Comparison of ENCODE assay signal across 9 cellular contexts in the genomic region with DNA sequence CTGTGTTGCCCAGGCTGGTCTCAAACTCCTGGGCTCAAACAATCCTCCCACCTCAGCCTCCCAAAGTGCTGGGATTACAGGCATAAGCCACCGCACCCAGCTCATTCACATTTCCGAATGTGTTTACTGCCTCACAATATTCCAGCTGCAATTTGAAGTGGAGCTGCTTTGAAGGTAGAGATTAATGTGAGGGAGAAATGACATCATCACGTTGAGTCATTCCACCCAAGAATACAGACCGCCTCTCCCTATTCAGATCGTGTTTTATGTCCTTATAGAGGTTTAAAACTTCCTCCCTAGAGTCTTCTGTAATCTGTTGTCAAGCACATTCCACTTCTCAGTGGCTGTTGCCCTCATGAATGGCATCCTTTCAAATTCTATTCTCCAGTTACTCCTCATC.
DNase-seq lines count a peak whose midpoint lies in the region; ATAC-seq and TF ChIP-seq lines count a peak whose summit lies in the region.
"Had no signal": no experiment of that assay in that cellular context is flagged by ENCODE, and none has a peak within 500 bp of the region (broad histone marks: within the 10 kb centered on the region; RNA-seq: fewer than 3 reads in every experiment).

No MANE protein-coding gene starts in this region.

- peaks cover 44% of the 10 kb centered on the region for H3K4me1 Mint-ChIP-seq in activated CD8-positive, alpha-beta T cell treated with anti-CD3 and anti-CD28 coated beads for 36 hours (ENCODE audit: low read depth)
- H3K4me1 Mint-ChIP-seq: nephron had no signal

- no peaks in the 10 kb centered on the region for H3K36me3 ChIP-seq in tibial artery

- no peak overlapping the region for H3K27ac ChIP-seq in tibial artery

- peak; percentile 31 for DNase-seq in stimulated activated CD4-positive, alpha-beta T cell treated with anti-CD3 and anti-CD28 coated beads, Interleukin-4, amount 100 ng/mL, for 24 hours
- no peak for DNase-seq in stimulated activated CD4-positive, alpha-beta T cell treated with anti-CD3 and anti-CD28 coated beads, Interleukin-4, amount 100 ng/mL, for 1 hour
- peak; percentile 35 for DNase-seq in activated CD8-positive, alpha-beta T cell treated with anti-CD3 and anti-CD28 coated beads for 36 hours
- peak; percentile 72 for DNase-seq in hepatic stellate cell (ENCODE audit: low spot score)
- DNase-seq in NCI-H774 (lab: John Stamatoyannopoulos, UW) = no peak
- no peak for DNase-seq in tibial artery
- DNase-seq in stimulated activated naive CD4-positive, alpha-beta T cell treated with Interleukin-2 at 50 U/mL for 16 hours (lab: John Stamatoyannopoulos, UW) = no peak
- no peak for DNase-seq in ureter (ENCODE audit: low spot score)

- no peak for TF ChIP-seq CTCF in activated CD8-positive, alpha-beta T cell treated with anti-CD3 and anti-CD28 coated beads for 36 hours (IDR thresholded peaks at IDR 0.05)
- TF ChIP-seq CTCF in tibial artery (IDR thresholded peaks at IDR 0.05) = no peak

- intact Hi-C loops in activated CD8-positive, alpha-beta T cell treated with anti-CD3 and anti-CD28 coated beads for 36 hours (cut with micrococcal nuclease) = no loop called here
- intact Hi-C loops in tibial artery (cut with DNase I; ENCODE audit: low total_unique reads) = no loop called here

- H3K36me3 Mint-ChIP-seq in activated CD8-positive, alpha-beta T cell treated with anti-CD3 and anti-CD28 coated beads for 36 hours (ENCODE audit: low read depth) = peaks cover 73% of the 10 kb centered on the region

- peaks cover 44% of the 10 kb centered on the region for H3K9me3 Mint-ChIP-seq in activated CD8-positive, alpha-beta T cell treated with anti-CD3 and anti-CD28 coated beads for 36 hours

- peak overlapping the region; percentile 23 for H3K4me3 Mint-ChIP-seq in activated CD8-positive, alpha-beta T cell treated with anti-CD3 and anti-CD28 coated beads for 36 hours
- H3K4me3 Mint-ChIP-seq: nephron had no signal

- H3K9me3 ChIP-seq in tibial artery = peaks cover 9 to 21% (median 13%) of the 10 kb centered on the region in 3 donors

- CTCF ChIA-PET in activated CD8-positive, alpha-beta T cell treated with anti-CD3 and anti-CD28 coated beads for 36 hours (lab: Charles Lee) = interaction anchor here (0.9 kb wide), 1 partner anchor 19 kb away, joined by 3 read pairs; no protein-coding TSS in a partner anchor

- no peak overlapping the region for H3K4me3 ChIP-seq in tibial artery

- no peaks in the 10 kb centered on the region for H3K27me3 ChIP-seq in tibial artery

- H3K4me1 ChIP-seq in tibial artery = no peaks in the 10 kb centered on the region

- POLR2A ChIA-PET in activated CD8-positive, alpha-beta T cell treated with anti-CD3 and anti-CD28 coated beads for 36 hours (lab: Charles Lee) = interaction anchor here (9.5 kb wide), 1 partner anchor 18 kb away, joined by 116 read pairs; no protein-coding TSS in a partner anchor

- peak overlapping the region; percentile 100 for H3K27ac Mint-ChIP-seq in activated CD8-positive, alpha-beta T cell treated with anti-CD3 and anti-CD28 coated beads for 36 hours
- H3K27ac Mint-ChIP-seq: nephron had no signal

- no peaks in the 10 kb centered on the region for H3K27me3 Mint-ChIP-seq in activated CD8-positive, alpha-beta T cell treated with anti-CD3 and anti-CD28 coated beads for 36 hours

- ATAC-seq in activated CD8-positive, alpha-beta T cell treated with anti-CD3 and anti-CD28 coated beads for 36 hours = peak; percentile 33

Comparison
In these comparisons a context has a peak if more than half of its experiments do, and no peak if none do; other contexts are left out.
1. DNase-seq: peak in stimulated activated CD4-positive, alpha-beta T cell treated with anti-CD3 and anti-CD28 coated beads, Interleukin-4, amount 100 ng/mL, for 24 hours (single experiment), activated CD8-positive, alpha-beta T cell treated with anti-CD3 and anti-CD28 coated beads for 36 hours (single experiment) and hepatic stellate cell (single experiment); none in stimulated activated CD4-positive, alpha-beta T cell treated with anti-CD3 and anti-CD28 coated beads, Interleukin-4, amount 100 ng/mL, for 1 hour (single experiment), NCI-H774 (single experiment), tibial artery (0 of 2), stimulated activated naive CD4-positive, alpha-beta T cell treated with Interleukin-2 at 50 U/mL for 16 hours (single experiment) and ureter (single experiment).